9 cellular contexts compared by ENCODE assay signal in genomic region chr1:121516279-121516967, GRCh38.
DNase-seq lines count a peak whose midpoint lies in the region; ATAC-seq and TF ChIP-seq lines count a peak whose summit lies in the region.
"Had no signal": no experiment of that assay in that cellular context is flagged by ENCODE, and none has a peak within 500 bp of the region (broad histone marks: within the 10 kb centered on the region; RNA-seq: fewer than 3 reads in every experiment).

No MANE protein-coding gene starts in this region.

- H3F3A ChIP-seq in DOHH2 (ENCODE audit: control insufficient read depth, insufficient read depth), result peaks cover 29% of the 10 kb centered on the region

- H3K4me3 ChIP-seq in DOHH2 (ENCODE audit: low read length) (peak overlapping the region; percentile 86), osteoblast (ENCODE audit: insufficient read depth, low read length) (no peak overlapping the region)

- DNase-seq in KBM-7, result peak; percentile 93
- DNase-seq in activated T-cell treated with anti-CD3 and anti-CD28 coated beads, Interleukin-2, amount 50 U/mL, for 72 hours, result peak; percentile 21 to 34
- peak; percentile 3 to 62 for DNase-seq in stimulated activated effector memory CD8-positive, alpha-beta T cell treated with anti-CD3 and anti-CD28 coated beads, Interleukin-12 subunit alpha, Interleukin-12 subunit beta, amount 100 ng/mL, for 72 hours (ENCODE audit: low spot score in 2 of 2)
- DNase-seq in NCI-H526 treated with DMSO at 0.1 percent for 48 hours (lab: John Stamatoyannopoulos, UW), result no peak
- DNase-seq in NCI-H1048 (lab: John Stamatoyannopoulos, UW), result no peak
- DNase-seq in osteoblast (ENCODE audit: insufficient read length, low spot score, missing footprints), result no peak

- H3K27me3 Mint-ChIP-seq in activated T-cell treated with anti-CD3 and anti-CD28 coated beads, Interleukin-2, amount 50 U/mL, for 72 hours (ENCODE audit: low read depth), result no peaks in the 10 kb centered on the region

- H2AFZ ChIP-seq in osteoblast (ENCODE audit: low read length), result no peak overlapping the region

- no peaks in the 10 kb centered on the region for H3K27me3 ChIP-seq in DOHH2 (ENCODE audit: control insufficient read depth, low read length)
- H3K27me3 ChIP-seq in osteoblast (ENCODE audit: insufficient read depth, low read length), result peaks cover 33% of the 10 kb centered on the region

- H3K9me3 Mint-ChIP-seq in activated T-cell treated with anti-CD3 and anti-CD28 coated beads, Interleukin-2, amount 50 U/mL, for 72 hours, result peaks cover 3 to 6% of the 10 kb centered on the region in 2 donors
- H3K9me3 Mint-ChIP-seq in stimulated activated effector memory CD8-positive, alpha-beta T cell treated with anti-CD3 and anti-CD28 coated beads, Interleukin-12 subunit alpha, Interleukin-12 subunit beta, amount 100 ng/mL, for 72 hours, result no peaks in the 10 kb centered on the region
- H3K9me3 Mint-ChIP-seq: nephron had no signal

- peak; percentile 88 for ATAC-seq in GM21515 (IDR thresholded peaks at IDR 0.05; ENCODE audit: unreplicated experiment)
- ATAC-seq in activated T-cell treated with anti-CD3 and anti-CD28 coated beads, Interleukin-2, amount 50 U/mL, for 72 hours (replicated peaks in 1 of 2), result peak; percentile 42 to 47
- ATAC-seq in stimulated activated effector memory CD8-positive, alpha-beta T cell treated with anti-CD3 and anti-CD28 coated beads, Interleukin-12 subunit alpha, Interleukin-12 subunit beta, amount 100 ng/mL, for 72 hours, result peak; percentile 61

- H3K9me2 ChIP-seq in DOHH2 (replicated peaks; ENCODE audit: control insufficient read depth, low read length), result no peaks in the 10 kb centered on the region

- peaks cover 31% of the 10 kb centered on the region for H3K79me2 ChIP-seq in DOHH2 (ENCODE audit: control insufficient read depth, low read length)
- H3K79me2 ChIP-seq in osteoblast (ENCODE audit: insufficient read depth, low read length), result no peaks in the 10 kb centered on the region

- H3K27ac ChIP-seq in DOHH2 (ENCODE audit: low read depth, low read length) (peak overlapping the region; percentile 97), osteoblast (ENCODE audit: low read depth, low read length) (no peak overlapping the region)

- TF ChIP-seq CTCF in DOHH2 (IDR thresholded peaks at IDR 0.05; ENCODE audit: low read depth, low read length, poor library complexity, severe bottlenecking) (no peak), osteoblast (IDR thresholded peaks at IDR 0.05; ENCODE audit: extremely low read depth, low read depth, low read length) (no peak)

- H3K36me3 Mint-ChIP-seq in activated T-cell treated with anti-CD3 and anti-CD28 coated beads, Interleukin-2, amount 50 U/mL, for 72 hours (ENCODE audit: insufficient read depth in 2 of 2), result peaks cover 8 to 9% of the 10 kb centered on the region in 2 donors
- H3K36me3 Mint-ChIP-seq in stimulated activated effector memory CD8-positive, alpha-beta T cell treated with anti-CD3 and anti-CD28 coated beads, Interleukin-12 subunit alpha, Interleukin-12 subunit beta, amount 100 ng/mL, for 72 hours, result peaks cover 7% of the 10 kb centered on the region

- H4K20me1 ChIP-seq in DOHH2 (ENCODE audit: control insufficient read depth, insufficient read depth, low read depth, low read length), result no peaks in the 10 kb centered on the region
- no peaks in the 10 kb centered on the region for H4K20me1 ChIP-seq in osteoblast (ENCODE audit: insufficient read depth, low read length)

- in situ Hi-C loops in KBM-7 (cut with MboI; ENCODE audit: low pct_unique_long_range_greater_than_20kb, low sequenced_read_pairs), result no loop called here

- H3K9me3 ChIP-seq in DOHH2 (ENCODE audit: control insufficient read depth, insufficient read depth, low read length), result peaks cover 15% of the 10 kb centered on the region; the same call in 1 of the 2 replicates
- no peaks in the 10 kb centered on the region for H3K9me3 ChIP-seq in osteoblast (ENCODE audit: low read depth, low read length)

- H3K4me3 Mint-ChIP-seq in activated T-cell treated with anti-CD3 and anti-CD28 coated beads, Interleukin-2, amount 50 U/mL, for 72 hours, result peak overlapping the region; percentile 61 to 72
- H3K4me3 Mint-ChIP-seq in stimulated activated effector memory CD8-positive, alpha-beta T cell treated with anti-CD3 and anti-CD28 coated beads, Interleukin-12 subunit alpha, Interleukin-12 subunit beta, amount 100 ng/mL, for 72 hours, result peak overlapping the region; percentile 85

- peaks cover 21% of the 10 kb centered on the region for H3K36me3 ChIP-seq in DOHH2 (ENCODE audit: control insufficient read depth, low read length)
- H3K36me3 ChIP-seq in osteoblast (ENCODE audit: insufficient read depth, low read length), result no peaks in the 10 kb centered on the region

- H3K4me1 Mint-ChIP-seq in activated T-cell treated with anti-CD3 and anti-CD28 coated beads, Interleukin-2, amount 50 U/mL, for 72 hours (ENCODE audit: low read depth), result peaks cover 71% of the 10 kb centered on the region
- H3K4me1 Mint-ChIP-seq in stimulated activated effector memory CD8-positive, alpha-beta T cell treated with anti-CD3 and anti-CD28 coated beads, Interleukin-12 subunit alpha, Interleukin-12 subunit beta, amount 100 ng/mL, for 72 hours, result peaks cover 48% of the 10 kb centered on the region

- H3K27ac Mint-ChIP-seq in activated T-cell treated with anti-CD3 and anti-CD28 coated beads, Interleukin-2, amount 50 U/mL, for 72 hours, result peak overlapping the region; percentile 17
- H3K27ac Mint-ChIP-seq in stimulated activated effector memory CD8-positive, alpha-beta T cell treated with anti-CD3 and anti-CD28 coated beads, Interleukin-12 subunit alpha, Interleukin-12 subunit beta, amount 100 ng/mL, for 72 hours, result peak overlapping the region; percentile 4
- H3K27ac Mint-ChIP-seq: nephron had no signal

- H3K4me1 ChIP-seq in DOHH2 (ENCODE audit: control insufficient read depth, low read length) (peaks cover 49% of the 10 kb centered on the region), osteoblast (ENCODE audit: insufficient read depth, low read length) (peaks cover 3% of the 10 kb centered on the region)

- H3K4me2 ChIP-seq in DOHH2 (ENCODE audit: low read length) (peak overlapping the region; percentile 85), osteoblast (ENCODE audit: insufficient read depth, low read length) (no peak overlapping the region)

Comparison
In these comparisons a context has a peak if more than half of its experiments do, and no peak if none do; other contexts are left out.
1. DNase-seq: peak in KBM-7 (single experiment), activated T-cell treated with anti-CD3 and anti-CD28 coated beads, Interleukin-2, amount 50 U/mL, for 72 hours (2 of 2) and stimulated activated effector memory CD8-positive, alpha-beta T cell treated with anti-CD3 and anti-CD28 coated beads, Interleukin-12 subunit alpha, Interleukin-12 subunit beta, amount 100 ng/mL, for 72 hours (2 of 2); none in NCI-H526 treated with DMSO at 0.1 percent for 48 hours (single experiment), NCI-H1048 (single experiment) and osteoblast (single experiment).
2. Peak in every context shown above with its lines, with median percentiles within 50 percentile points of each other: ATAC-seq.